Comparison of ENCODE assay signal across 9 cellular contexts in the genomic region with DNA sequence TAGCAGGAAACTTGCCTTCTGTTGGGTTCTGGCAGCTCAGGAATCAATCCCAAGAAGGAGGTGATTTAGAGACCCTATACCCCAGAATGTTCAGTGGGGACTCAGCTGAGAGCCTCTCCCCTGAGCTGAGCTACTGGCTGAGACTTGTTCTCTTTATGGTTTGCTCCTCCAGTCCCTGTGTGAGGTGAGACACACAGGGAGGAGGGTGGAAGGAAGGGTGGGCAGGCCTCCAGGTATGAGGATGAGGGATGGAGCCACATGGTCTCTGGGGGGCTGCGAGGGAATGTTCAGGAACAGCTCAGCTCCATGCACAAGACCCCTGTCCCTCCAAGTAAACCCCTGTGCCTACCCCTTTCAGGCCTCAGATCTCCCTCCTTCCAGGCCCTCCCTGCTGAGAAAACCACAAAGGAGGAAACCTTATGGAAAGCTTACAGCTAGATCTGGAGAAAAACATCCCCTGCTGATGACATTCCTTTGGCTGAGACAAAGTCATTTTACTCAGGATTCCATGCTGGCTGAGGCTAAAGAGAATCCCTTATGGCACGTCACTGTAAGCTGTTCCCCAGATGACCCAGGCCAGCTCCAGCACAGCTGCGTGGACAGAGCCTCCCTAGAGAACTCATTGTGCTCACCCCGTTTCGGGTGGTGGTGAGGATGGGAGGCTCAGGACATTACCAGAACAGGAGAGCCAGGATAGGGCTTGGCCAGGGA.
DNase-seq lines count a peak whose midpoint lies in the region; FAIRE-seq and TF ChIP-seq lines count a peak whose summit lies in the region.
"Had no signal": no experiment of that assay in that cellular context is flagged by ENCODE, and none has a peak within 500 bp of the region (broad histone marks: within the 10 kb centered on the region; RNA-seq: fewer than 3 reads in every experiment).

No MANE protein-coding gene starts in this region.

- peaks cover 2% of the 10 kb centered on the region for H3K9me3 Mint-ChIP-seq in astrocyte (ENCODE audit: unreplicated experiment)

- FAIRE-seq in astrocyte (lab: Jason Lieb, UNC): peak; percentile 80

- DNase-seq in EH (ENCODE audit: low read depth) (peak; percentile 97), astrocyte (ENCODE audit: low read depth) (peak; percentile 90), hepatic stellate cell (ENCODE audit: low spot score) (peak; percentile 93), retina (peak; percentile 32), NCI-H2196 (lab: John Stamatoyannopoulos, UW; ENCODE audit: unreplicated experiment) (no peak), CD1c-positive myeloid dendritic cell (ENCODE audit: extremely low spot score) (no peak), DMS153 (lab: John Stamatoyannopoulos, UW) (no peak), HT-29 (ENCODE audit: low spot score) (no peak)
- DNase-seq: NCI-H2227 treated with DMSO at 0.1 percent for 48 hours had no signal

- peaks cover 12% of the 10 kb centered on the region for H3K36me3 Mint-ChIP-seq in astrocyte (ENCODE audit: low read depth, unreplicated experiment)

- peaks cover 68% of the 10 kb centered on the region for H3K4me1 ChIP-seq in astrocyte (ENCODE audit: insufficient read depth, low read length)

- peak overlapping the region; percentile 86 for H3K9ac ChIP-seq in astrocyte (ENCODE audit: low read length)

- peaks cover 94% of the 10 kb centered on the region for H3K79me2 ChIP-seq in astrocyte (ENCODE audit: insufficient read depth, low read length)

- H3K36me3 ChIP-seq in astrocyte (ENCODE audit: insufficient read depth, low read length): no peaks in the 10 kb centered on the region

- peak overlapping the region; percentile 96 for H3K27ac Mint-ChIP-seq in astrocyte (ENCODE audit: unreplicated experiment)

- peak overlapping the region; percentile 86 for H3K27ac ChIP-seq in astrocyte (ENCODE audit: low read depth, low read length)

- no peak overlapping the region for H3K4me3 ChIP-seq in astrocyte (ENCODE audit: insufficient read depth, low read depth, low read length)

- H3K4me2 ChIP-seq in astrocyte (ENCODE audit: low read length): peak overlapping the region; percentile 91

- H3K27me3 ChIP-seq in astrocyte (ENCODE audit: insufficient read depth, low read length): no peaks in the 10 kb centered on the region

- TF ChIP-seq CTCF in astrocyte (IDR thresholded peaks at IDR 0.05; ENCODE audit: insufficient read depth, low read depth, low read length): no peak

- peaks cover 60% of the 10 kb centered on the region for H3K4me1 Mint-ChIP-seq in astrocyte (ENCODE audit: low read depth, unreplicated experiment)

- H4K20me1 ChIP-seq in astrocyte (ENCODE audit: insufficient read depth, low read length): peaks cover 75% of the 10 kb centered on the region

- no peak overlapping the region for H2AFZ ChIP-seq in astrocyte (ENCODE audit: low read depth, low read length)

- no peaks in the 10 kb centered on the region for H3K9me3 ChIP-seq in astrocyte (ENCODE audit: insufficient read depth, low read depth, low read length)

- H3K27me3 Mint-ChIP-seq in astrocyte (ENCODE audit: low read depth, unreplicated experiment): no peaks in the 10 kb centered on the region

- peak overlapping the region; percentile 79 for H3K4me3 Mint-ChIP-seq in astrocyte (ENCODE audit: unreplicated experiment)

Comparison
In these comparisons a context has a peak if more than half of its experiments do, and no peak if none do; other contexts are left out.
1. DNase-seq: peak in EH (single experiment), astrocyte (single experiment), hepatic stellate cell (single experiment) and retina (single experiment); none in NCI-H2196 (single experiment), CD1c-positive myeloid dendritic cell (single experiment), DMS153 (single experiment) and HT-29 (single experiment).